In genomic region chr22:41239443-41240128, GRCh38 we compare ENCODE assay signal across 21 cellular contexts. TPM values are rescaled to one million over a fixed set of nuclear protein-coding genes. Genes with fewer than 3 reads are reported as not detected.
A peak's percentile ranks its signal among the peaks of the same experiment; 100 is the strongest.
DNase-seq lines count a peak whose midpoint lies in the region; ATAC-seq, FAIRE-seq and TF ChIP-seq lines count a peak whose summit lies in the region.
"Had no signal": no experiment of that assay in that cellular context is flagged by ENCODE, and none has a peak within 500 bp of the region (broad histone marks: within the 10 kb centered on the region; RNA-seq: fewer than 3 reads in every experiment).

No MANE protein-coding gene starts in this region.

- intact Hi-C loops in HepG2 (cut with micrococcal nuclease; ENCODE audit: unreplicated experiment): loop anchor here (5.0 kb wide), 1 partner anchor 48 kb away; the partner anchor contains the start of gene RANGAP1
- intact Hi-C loops in right lobe of liver (cut with DNase I): loop anchor here in 1 of 2 donors (10.0 kb wide), 2 partner anchors 55 to 315 kb away; no protein-coding TSS in a partner anchor

- no TSS peak for BruUV-seq in HepG2 (replicated peaks; lab: Mats Ljungman, UMichigan)

- TF ChIP-seq CTCF in HepG2 (CRISPR knock-in tag; IDR thresholded peaks at IDR 0.05): no peak
- TF ChIP-seq CTCF in right lobe of liver (IDR thresholded peaks at IDR 0.05): no peak

- H4K20me1 ChIP-seq in HepG2 (ENCODE audit: insufficient read depth, low read length): no peaks in the 10 kb centered on the region

- H3K4me3 ChIP-seq in HepG2 (replicated peaks in 1 of 3; ENCODE audit: insufficient read depth in 1 of 3, low read depth in 2 of 3, low read length in 3 of 3) (no peak overlapping the region; a peak in 1 of 6 replicates), right lobe of liver (no peak overlapping the region)
- H3K4me3 ChIP-seq: coronary artery, ovary, thoracic aorta had no signal

- no peak overlapping the region for H3K27ac ChIP-seq in HepG2 (ENCODE audit: extremely low read length, insufficient read depth, low read length)
- H3K27ac ChIP-seq in right lobe of liver: no peak overlapping the region
- H3K27ac ChIP-seq: ovary, thoracic aorta had no signal

- TF ChIP-seq POLR2A in HepG2 (IDR thresholded peaks at IDR 0.05; ENCODE audit: insufficient read depth in 1 of 2, low read depth in 2 of 2, low read length in 2 of 2): no peak
- TF ChIP-seq POLR2A in right lobe of liver (IDR thresholded peaks at IDR 0.05): no peak

- H3K9me3 ChIP-seq in HepG2 (ENCODE audit: low read length): no peaks in the 10 kb centered on the region
- no peaks in the 10 kb centered on the region for H3K9me3 ChIP-seq in right lobe of liver
- H3K9me3 ChIP-seq: ovary, thoracic aorta had no signal

- peak overlapping the region; percentile 90 for H3K4me2 ChIP-seq in HepG2 (ENCODE audit: low read depth, low read length)

- no peak overlapping the region for H2AFZ ChIP-seq in HepG2 (ENCODE audit: low read length)

- peak overlapping the region; percentile 71 for H3K4me3 Mint-ChIP-seq in central memory CD8-positive, alpha-beta T cell
- H3K4me3 Mint-ChIP-seq: brain had no signal

- in situ Hi-C loops in HepG2 (cut with HindIII; ENCODE audit: extremely low pct_ligation_motif_present, low pct_unique_long_range_greater_than_20kb): no loop called here
- in situ Hi-C loops in G401 (cut with HindIII; ENCODE audit: low sequenced_read_pairs): no loop called here

- peaks cover 9% of the 10 kb centered on the region for H3K36me3 Mint-ChIP-seq in central memory CD8-positive, alpha-beta T cell (ENCODE audit: insufficient read depth)
- H3K36me3 Mint-ChIP-seq: brain, T-cell had no signal

- H3K4me1 Mint-ChIP-seq in central memory CD8-positive, alpha-beta T cell: peaks cover 11% of the 10 kb centered on the region
- H3K4me1 Mint-ChIP-seq: brain had no signal

- FAIRE-seq in HepG2 (lab: Jason Lieb, UNC): no peak
- FAIRE-seq: endothelial cell of umbilical vein had no signal

- CTCF ChIA-PET in HepG2 (lab: Yijun Ruan, JAX; ENCODE audit: low intra/inter-chr PET ratio, low total read pairs): no interaction called here

- H3K27me3 Mint-ChIP-seq in central memory CD8-positive, alpha-beta T cell: no peaks in the 10 kb centered on the region
- H3K27me3 Mint-ChIP-seq: brain, T-cell had no signal

- H3K27me3 ChIP-seq in HepG2 (ENCODE audit: control insufficient read depth in 1 of 2, insufficient read depth in 2 of 2, low read length in 2 of 2) (no peaks in the 10 kb centered on the region), right lobe of liver (no peaks in the 10 kb centered on the region)
- H3K27me3 ChIP-seq: ovary had no signal

- peak overlapping the region; percentile 6 for H3K27ac Mint-ChIP-seq in central memory CD8-positive, alpha-beta T cell (ENCODE audit: low read depth)
- H3K27ac Mint-ChIP-seq: activated T-helper 2 cell treated with anti-CD3 and anti-CD28 coated beads, Interferon-gamma antibody, Interleukin-2, Interleukin-4, amounts not matched to agents 10 μg/mL and 5 μg/mL and 100 μg/mL, durations not matched to agents 14 hours and 24 hours and 36 hours; HFFc6 had no signal

- TF ChIP-seq RAD21 in HepG2 (CRISPR knock-in tag; IDR thresholded peaks at IDR 0.05): no peak

- ATAC-seq in HepG2 (peak; percentile 10), right lobe of liver (no peak)
- no peak for ATAC-seq in central memory CD8-positive, alpha-beta T cell (replicated peaks; ENCODE audit: extremely low read depth, poor library complexity, severe bottlenecking)
- ATAC-seq: Right ventricle myocardium inferior, T-cell had no signal

- DNase-seq in HepG2 (ENCODE audit: low spot score) (no peak), right lobe of liver (no peak), midbrain (lab: John Stamatoyannopoulos, UW) (peak; percentile 36), G401 (ENCODE audit: low spot score) (no peak), GDM1 (lab: John Stamatoyannopoulos, UW) (no peak), NCI-H1436 (lab: John Stamatoyannopoulos, UW) (no peak), medulla oblongata (ENCODE audit: extremely low spot score) (no peak)
- DNase-seq in central memory CD8-positive, alpha-beta T cell (ENCODE audit: low spot score in 2 of 2): no peak
- DNase-seq: activated CD4-positive, alpha-beta T cell treated with anti-CD3 and anti-CD28 coated beads for 4 hours; HFFc6; islet precursor cell; NCI-H1417; NCI-H2171 treated with DMSO at 0.1 percent for 48 hours; ovary; T-cell had no signal

- H3K36me3 ChIP-seq in HepG2 (replicated peaks in 1 of 2; ENCODE audit: control insufficient read depth in 1 of 2, insufficient read depth in 2 of 2, low read length in 2 of 2): no peaks in the 10 kb centered on the region
- no peaks in the 10 kb centered on the region for H3K36me3 ChIP-seq in right lobe of liver
- H3K36me3 ChIP-seq: ovary, thoracic aorta had no signal

- WGBS in HepG2 (ENCODE audit: low lambda C conversion rate): 65% methylated on average over 5 of the region's 16 CpGs
- 80% methylated on average over 1 of the region's 16 CpGs for WGBS in right lobe of liver (ENCODE audit: insufficient coverage, low coverage, low lambda C conversion rate, missing lambda C conversion rate)

- POLR2A ChIA-PET in HepG2 (lab: Yijun Ruan, JAX): no interaction called here

- TF ChIP-seq EP300 in HepG2 (IDR thresholded peaks at IDR 0.05; ENCODE audit: low read depth in 2 of 2, low read length in 2 of 2): no peak
- no peak for TF ChIP-seq EP300 in HepG2 (CRISPR knock-in tag; IDR thresholded peaks at IDR 0.05; ENCODE audit: borderline replicate concordance)

- H3K4me1 ChIP-seq in HepG2 (ENCODE audit: insufficient read depth, low read length) (peaks cover 31% of the 10 kb centered on the region), right lobe of liver (peaks cover 0 to 22% (median 7%) of the 10 kb centered on the region in 4 donors)

- H3K79me2 ChIP-seq in HepG2 (ENCODE audit: insufficient read depth, low read length): no peaks in the 10 kb centered on the region

- no peak overlapping the region for H3K9ac ChIP-seq in HepG2 (ENCODE audit: insufficient read depth, low read depth, low read length)

- no peaks in the 10 kb centered on the region for H3K9me3 Mint-ChIP-seq in central memory CD8-positive, alpha-beta T cell
- H3K9me3 Mint-ChIP-seq: activated T-helper 2 cell treated with anti-CD3 and anti-CD28 coated beads, Interferon-gamma antibody, Interleukin-2, Interleukin-4, amounts not matched to agents 10 μg/mL and 5 μg/mL and 100 μg/mL, durations not matched to agents 14 hours and 24 hours and 36 hours; brain; HFFc6; T-cell had no signal

RNA-seq across cellular contexts. Expression of gene CHADL, which starts 1.1 kb away (rescaled TPM):
- total RNA-seq in HepG2 (2016; rRNA removed; fragmentation: Illumina TruSeq; extraction: Trizol) (2.9 and 8.1 TPM in 2 replicates), right lobe of liver (1 to 10 TPM in 3 of 6 experiments, under 1 TPM in 3; 0.75 to 1.5 (median 1.1) TPM)
- 0.88 and 1.3 TPM in 2 replicates for total RNA-seq in HepG2 (2016; cell fraction: cytosol; rRNA removed; fragmentation: Illumina TruSeq; extraction: Trizol; ENCODE audit: low read depth)
- total RNA-seq in HepG2 (2016; cell fraction: insoluble cytoplasmic fraction; rRNA removed; fragmentation: Illumina TruSeq; extraction: Trizol): 2.9 and 8.3 TPM in 2 replicates
- 1.6 and 1.8 TPM in 2 replicates for total RNA-seq in HepG2 (2016; cell fraction: membrane; rRNA removed; fragmentation: Illumina TruSeq; extraction: Trizol)
- 6.1 TPM in 2 replicates for total RNA-seq in HepG2 (2016; cell fraction: nucleus; rRNA removed; fragmentation: Illumina TruSeq; extraction: Trizol)
- polyA plus RNA-seq in HepG2 (2011; rRNA removed): 2.8 and 6.1 TPM in 2 replicates
- 2.6 and 5.3 TPM in 2 replicates for polyA plus RNA-seq in HepG2 (2011; cell fraction: cytosol; rRNA removed)
- 7.4 and 7.5 TPM in 2 replicates for polyA plus RNA-seq in HepG2 (2011; cell fraction: nucleus; rRNA removed)
- 1.9 and 2.5 TPM in 2 replicates for polyA plus RNA-seq in HepG2 (2012)
- 0.71 and 1.1 TPM in 2 replicates for polyA plus RNA-seq in HepG2 (2016; cell fraction: cytosol; fragmentation: Illumina TruSeq; extraction: Trizol; ENCODE audit: low read depth)
- polyA plus RNA-seq in HepG2 (2016; cell fraction: insoluble cytoplasmic fraction; fragmentation: Illumina TruSeq; extraction: Trizol; ENCODE audit: low read depth): 2.5 and 3.1 TPM in 2 replicates
- 0.88 and 1.5 TPM in 2 replicates for polyA plus RNA-seq in HepG2 (2016; cell fraction: membrane; fragmentation: Illumina TruSeq; extraction: Trizol; ENCODE audit: low read depth)
- 9.0 and 10.9 TPM in 2 replicates for polyA plus RNA-seq in HepG2 (2016; cell fraction: nucleus; fragmentation: Illumina TruSeq; extraction: Trizol; ENCODE audit: insufficient read depth, low read depth)
- 0.07 and 3.2 TPM in 2 replicates for polyA minus RNA-seq in HepG2 (2011; rRNA and poly(A)+ RNA removed; ENCODE audit: low replicate concordance)
- 2.1 and 2.4 TPM in 2 replicates for polyA minus RNA-seq in HepG2 (2011; cell fraction: cytosol; rRNA and poly(A)+ RNA removed)
- 2.6 and 3.9 TPM in 2 replicates for polyA minus RNA-seq in HepG2 (2011; cell fraction: nucleus; rRNA and poly(A)+ RNA removed)
- total RNA-seq in G401 (2014; rRNA removed; shearing (Covaris generic)): 0.75 and 4.3 TPM in 2 replicates

RNA-seq across cellular contexts. Expression of gene L3MBTL2, which starts 34.5 kb away (rescaled TPM):
- total RNA-seq in HepG2 (2016; rRNA removed; fragmentation: Illumina TruSeq; extraction: Trizol) (33.7 and 37.6 TPM in 2 replicates), right lobe of liver (10 to 100 TPM in 4 of 6 experiments, 1 to 10 TPM in 2; 6.6 to 11.7 (median 10.4) TPM)
- 2.0 and 2.6 TPM in 2 replicates for total RNA-seq in HepG2 (2016; cell fraction: cytosol; rRNA removed; fragmentation: Illumina TruSeq; extraction: Trizol; ENCODE audit: low read depth)
- total RNA-seq in HepG2 (2016; cell fraction: insoluble cytoplasmic fraction; rRNA removed; fragmentation: Illumina TruSeq; extraction: Trizol): 33.9 and 35.3 TPM in 2 replicates
- 9.5 and 10.0 TPM in 2 replicates for total RNA-seq in HepG2 (2016; cell fraction: membrane; rRNA removed; fragmentation: Illumina TruSeq; extraction: Trizol)
- 18.8 and 19.9 TPM in 2 replicates for total RNA-seq in HepG2 (2016; cell fraction: nucleus; rRNA removed; fragmentation: Illumina TruSeq; extraction: Trizol)
- 13.8 and 15.2 TPM in 2 replicates for polyA plus RNA-seq in HepG2 (2011; rRNA removed)
- 11.1 and 12.2 TPM in 2 replicates for polyA plus RNA-seq in HepG2 (2011; cell fraction: cytosol; rRNA removed)
- polyA plus RNA-seq in HepG2 (2011; cell fraction: nucleus; rRNA removed): 22.6 and 24.9 TPM in 2 replicates
- polyA plus RNA-seq in HepG2 (2012): 8.5 and 9.8 TPM in 2 replicates
- 1.4 and 1.9 TPM in 2 replicates for polyA plus RNA-seq in HepG2 (2016; cell fraction: cytosol; fragmentation: Illumina TruSeq; extraction: Trizol; ENCODE audit: low read depth)
- 23.7 and 29.8 TPM in 2 replicates for polyA plus RNA-seq in HepG2 (2016; cell fraction: insoluble cytoplasmic fraction; fragmentation: Illumina TruSeq; extraction: Trizol; ENCODE audit: low read depth)
- polyA plus RNA-seq in HepG2 (2016; cell fraction: membrane; fragmentation: Illumina TruSeq; extraction: Trizol; ENCODE audit: low read depth): 4.5 and 4.6 TPM in 2 replicates
- 29.0 and 31.3 TPM in 2 replicates for polyA plus RNA-seq in HepG2 (2016; cell fraction: nucleus; fragmentation: Illumina TruSeq; extraction: Trizol; ENCODE audit: insufficient read depth, low read depth)
- 21.4 and 43.9 TPM in 2 replicates for polyA minus RNA-seq in HepG2 (2011; rRNA and poly(A)+ RNA removed; ENCODE audit: low replicate concordance)
- 8.2 and 8.3 TPM in 2 replicates for polyA minus RNA-seq in HepG2 (2011; cell fraction: cytosol; rRNA and poly(A)+ RNA removed)
- polyA minus RNA-seq in HepG2 (2011; cell fraction: nucleus; rRNA and poly(A)+ RNA removed): 10.6 and 11.2 TPM in 2 replicates
- 43.8 and 53.1 TPM in 2 replicates for total RNA-seq in G401 (2014; rRNA removed; shearing (Covaris generic))

RNA-seq across cellular contexts. Expression of gene RANGAP1, which starts 46.4 kb away (rescaled TPM):
- 71.7 and 83.9 TPM in 2 replicates for total RNA-seq in HepG2 (2016; rRNA removed; fragmentation: Illumina TruSeq; extraction: Trizol)
- total RNA-seq in HepG2 (2016; cell fraction: cytosol; rRNA removed; fragmentation: Illumina TruSeq; extraction: Trizol; ENCODE audit: low read depth): 10.6 and 11.9 TPM in 2 replicates
- 66.9 and 83.1 TPM in 2 replicates for total RNA-seq in HepG2 (2016; cell fraction: insoluble cytoplasmic fraction; rRNA removed; fragmentation: Illumina TruSeq; extraction: Trizol)
- 28.4 and 30.2 TPM in 2 replicates for total RNA-seq in HepG2 (2016; cell fraction: membrane; rRNA removed; fragmentation: Illumina TruSeq; extraction: Trizol)
- total RNA-seq in HepG2 (2016; cell fraction: nucleus; rRNA removed; fragmentation: Illumina TruSeq; extraction: Trizol): 45.7 and 49.7 TPM in 2 replicates
- 51.8 and 53.8 TPM in 2 replicates for polyA plus RNA-seq in HepG2 (2011; rRNA removed)
- 40.4 and 58.2 TPM in 2 replicates for polyA plus RNA-seq in HepG2 (2011; cell fraction: cytosol; rRNA removed)
- polyA plus RNA-seq in HepG2 (2011; cell fraction: nucleus; rRNA removed): 108 and 147 TPM in 2 replicates
- polyA plus RNA-seq in HepG2 (2012): 34.5 and 50.8 TPM in 2 replicates
- polyA plus RNA-seq in HepG2 (2016; cell fraction: cytosol; fragmentation: Illumina TruSeq; extraction: Trizol; ENCODE audit: low read depth): 5.9 TPM in 2 replicates
- polyA plus RNA-seq in HepG2 (2016; cell fraction: insoluble cytoplasmic fraction; fragmentation: Illumina TruSeq; extraction: Trizol; ENCODE audit: low read depth): 56.5 and 66.2 TPM in 2 replicates
- polyA plus RNA-seq in HepG2 (2016; cell fraction: membrane; fragmentation: Illumina TruSeq; extraction: Trizol; ENCODE audit: low read depth): 13.7 and 14.7 TPM in 2 replicates
- 86.6 and 97.6 TPM in 2 replicates for polyA plus RNA-seq in HepG2 (2016; cell fraction: nucleus; fragmentation: Illumina TruSeq; extraction: Trizol; ENCODE audit: insufficient read depth, low read depth)
- polyA minus RNA-seq in HepG2 (2011; rRNA and poly(A)+ RNA removed; ENCODE audit: low replicate concordance): 97.7 and 166 TPM in 2 replicates
- 35.8 and 36.2 TPM in 2 replicates for polyA minus RNA-seq in HepG2 (2011; cell fraction: cytosol; rRNA and poly(A)+ RNA removed)
- 23.8 and 25.0 TPM in 2 replicates for polyA minus RNA-seq in HepG2 (2011; cell fraction: nucleus; rRNA and poly(A)+ RNA removed)
- total RNA-seq in right lobe of liver: 10 to 100 TPM; 27.4 to 56.3 (median 37.6) TPM
- total RNA-seq in G401 (2014; rRNA removed; shearing (Covaris generic)): 235 and 240 TPM in 2 replicates
